34 cellular contexts compared by ENCODE assay signal in the genomic region with DNA sequence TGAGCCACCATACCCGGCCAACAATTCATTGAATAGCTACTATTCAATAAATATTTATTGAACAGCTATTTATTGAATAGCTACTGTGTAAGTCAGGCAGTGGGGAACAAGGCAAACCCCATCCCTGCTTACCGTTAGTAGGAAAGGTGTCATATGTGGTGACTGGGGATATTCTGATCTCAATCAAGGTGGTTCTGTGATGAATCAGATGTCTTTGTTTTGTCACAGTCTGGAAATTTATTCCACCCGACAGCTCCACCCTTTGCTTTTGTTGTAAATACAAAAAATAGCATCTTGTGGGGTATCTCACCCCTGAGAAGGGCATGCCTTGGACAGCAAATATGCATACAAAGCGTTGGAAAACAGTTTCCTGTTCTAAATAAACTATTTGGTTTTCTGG. TPM values are rescaled to one million over a fixed set of nuclear protein-coding genes. Genes with fewer than 3 reads are reported as not detected.
"Had no signal": no experiment of that assay in that cellular context is flagged by ENCODE, and none has a peak within 500 bp of the region (broad histone marks: within the 10 kb centered on the region; RNA-seq: fewer than 3 reads in every experiment).

No MANE protein-coding gene starts in this region.

- FAIRE-seq: astrocyte had no signal

- H3K9me3 Mint-ChIP-seq: activated CD4-positive, alpha-beta T cell treated with anti-CD3 and anti-CD28 coated beads, Interleukin-2, amount 10 ng/mL, durations not matched to agents 7 days and 5 days; activated naive CD4-positive, alpha-beta T cell treated with anti-CD3 and anti-CD28 coated beads for 36 hours; activated T-cell treated with anti-CD3 and anti-CD28 coated beads, Interleukin-2, amount 50 U/mL, for 4 hours; activated T-helper 1 cell treated with anti-CD3 and anti-CD28 coated beads, Interleukin-12 subunit alpha, Interleukin-12 subunit beta, Interleukin-2, Interleukin-4 antibody, amounts not matched to agents 30 ng/mL and 10 ng/mL and 1 ng/mL, durations not matched to agents 14 hours and 24 hours and 36 hours; central memory CD8-positive, alpha-beta T cell; WTC11 had no signal

- H3K4me3 Mint-ChIP-seq: activated CD4-positive, alpha-beta T cell treated with anti-CD3 and anti-CD28 coated beads for 36 hours; activated CD4-positive, alpha-beta T cell treated with anti-CD3 and anti-CD28 coated beads, Interleukin-2, amount 10 ng/mL, durations not matched to agents 7 days and 5 days; activated naive CD4-positive, alpha-beta T cell treated with anti-CD3 and anti-CD28 coated beads for 36 hours; activated T-cell treated with anti-CD3 and anti-CD28 coated beads, Interleukin-2, amount 50 U/mL, for 4 hours; activated T-helper 1 cell treated with anti-CD3 and anti-CD28 coated beads, Interleukin-12 subunit alpha, Interleukin-12 subunit beta, Interleukin-2, Interleukin-4 antibody, amounts not matched to agents 30 ng/mL and 10 ng/mL and 1 ng/mL, durations not matched to agents 14 hours and 24 hours and 36 hours; central memory CD8-positive, alpha-beta T cell; WTC11 had no signal

- H3K27ac ChIP-seq: adrenal gland, brain microvascular endothelial cell, cardiac muscle cell, SK-N-MC had no signal

- H3K4me1 Mint-ChIP-seq: activated CD4-positive, alpha-beta T cell treated with anti-CD3 and anti-CD28 coated beads for 36 hours; activated CD4-positive, alpha-beta T cell treated with anti-CD3 and anti-CD28 coated beads, Interleukin-2, amount 10 ng/mL, durations not matched to agents 7 days and 5 days; central memory CD8-positive, alpha-beta T cell had no signal

- DNase-seq: activated CD4-positive, alpha-beta T cell treated with anti-CD3 and anti-CD28 coated beads for 36 hours; activated CD4-positive, alpha-beta T cell treated with anti-CD3 and anti-CD28 coated beads, Interleukin-2, amount 10 ng/mL, durations not matched to agents 7 days and 5 days; activated CD4-positive, alpha-beta T cell treated with anti-CD3 and anti-CD28 coated beads, Interleukin-2, amount 50 U/mL, for 48 hours; activated CD8-positive, alpha-beta memory T cell treated with anti-CD3 and anti-CD28 coated beads, Interleukin-2, amount 50 U/mL, for 4 hours; activated gamma-delta T cell treated with Interleukin-2 at 50 U/mL for 16 hours; activated naive CD4-positive, alpha-beta T cell treated with anti-CD3 and anti-CD28 coated beads for 36 hours; activated T-cell treated with anti-CD3 and anti-CD28 coated beads for 4 hours; activated T-cell treated with anti-CD3 and anti-CD28 coated beads, Interleukin-2, amount 50 U/mL, for 4 hours; adrenal gland; brain microvascular endothelial cell; Karpas-422; KBM-7; MM.1S; MV-4-11; NCI-H1092; NCI-H1436 treated with DMSO at 0.1 percent for 48 hours; NCI-H1694 treated with DMSO at 0.1 percent for 48 hours; NCI-H2029; NCI-H345; NCI-H524 treated with DMSO at 0.1 percent for 48 hours; SIG-M5 had no signal

- H3K27me3 ChIP-seq: brain microvascular endothelial cell, cardiac muscle cell had no signal

- H3K4me1 ChIP-seq: adrenal gland had no signal

- ATAC-seq: activated CD4-positive, alpha-beta T cell treated with anti-CD3 and anti-CD28 coated beads for 36 hours; activated CD4-positive, CD25-positive, alpha-beta regulatory T cell treated with anti-CD3 and anti-CD28 coated beads, Interleukin-2, amount 50 U/mL, for 24 hours; activated naive CD4-positive, alpha-beta T cell treated with anti-CD3 and anti-CD28 coated beads, Interleukin-2, amount 50 U/mL, for 72 hours; activated T-cell treated with anti-CD3 and anti-CD28 coated beads, Interleukin-2, amount 50 U/mL, for 4 hours; Panc1; Right ventricle myocardium inferior; WTC11 had no signal

- H3K36me3 ChIP-seq: adrenal gland, brain microvascular endothelial cell, cardiac muscle cell had no signal

- H3K27ac Mint-ChIP-seq: activated CD4-positive, alpha-beta T cell treated with anti-CD3 and anti-CD28 coated beads for 36 hours; activated CD4-positive, alpha-beta T cell treated with anti-CD3 and anti-CD28 coated beads, Interleukin-2, amount 10 ng/mL, durations not matched to agents 7 days and 5 days; activated naive CD4-positive, alpha-beta T cell treated with anti-CD3 and anti-CD28 coated beads for 36 hours; activated naive CD4-positive, alpha-beta T cell treated with anti-CD3 and anti-CD28 coated beads, Interleukin-2, amount 50 U/mL, for 72 hours; activated T-helper 1 cell treated with anti-CD3 and anti-CD28 coated beads, Interleukin-12 subunit alpha, Interleukin-12 subunit beta, Interleukin-2, Interleukin-4 antibody, amounts not matched to agents 30 ng/mL and 10 ng/mL and 1 ng/mL, durations not matched to agents 14 hours and 24 hours and 36 hours; WTC11 had no signal

- H3K4me3 ChIP-seq: adrenal gland, cardiac muscle cell, SK-N-MC had no signal

- H3K9me3 ChIP-seq: adrenal gland had no signal

RNA-seq across cellular contexts. Expression of gene PDPN, which starts 5.3 kb away (rescaled TPM):
- total RNA-seq: activated CD4-positive, alpha-beta T cell treated with anti-CD3 and anti-CD28 coated beads for 36 hours; activated CD4-positive, alpha-beta T cell treated with anti-CD3 and anti-CD28 coated beads, Interleukin-2, amount 10 ng/mL, durations not matched to agents 7 days and 5 days; activated naive CD4-positive, alpha-beta T cell treated with anti-CD3 and anti-CD28 coated beads for 36 hours; activated naive CD4-positive, alpha-beta T cell treated with anti-CD3 and anti-CD28 coated beads, Interleukin-2, amount 50 U/mL, for 72 hours; activated T-helper 1 cell treated with anti-CD3 and anti-CD28 coated beads, Interleukin-12 subunit alpha, Interleukin-12 subunit beta, Interleukin-2, Interleukin-4 antibody, amounts not matched to agents 30 ng/mL and 10 ng/mL and 1 ng/mL, durations not matched to agents 14 hours and 24 hours and 36 hours; NCI-H460; T-helper 1 cell treated with Interleukin-12 subunit alpha and Interleukin-12 subunit beta and Interleukin-4 antibody, amounts not matched to agents 30 ng/mL and 1 ng/mL, for 36 hours; T-helper 2 cell treated with Interferon-gamma antibody and Interleukin-4, amounts not matched to agents 100 ng/mL and 5 ng/mL, for 36 hours had no signal
